11 cellular contexts compared by ENCODE assay signal in the genomic region with DNA sequence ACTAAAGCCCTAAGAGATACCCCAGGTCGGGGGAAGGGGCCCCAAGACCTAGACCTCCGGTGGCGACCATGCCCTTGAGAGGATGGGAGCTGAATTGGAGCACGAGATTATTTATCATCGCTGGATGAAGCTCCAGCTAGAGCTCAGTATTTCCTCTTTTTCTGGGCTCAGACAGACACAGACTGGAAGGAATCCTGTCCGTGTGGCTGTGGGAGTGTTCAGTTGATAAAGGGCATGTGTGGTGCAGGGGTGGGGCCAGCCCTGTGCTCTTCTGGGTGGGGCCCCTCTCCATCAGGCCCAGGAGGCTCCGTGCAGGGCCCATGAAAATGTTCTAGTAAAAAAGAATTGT. TPM values are rescaled to one million over a fixed set of nuclear protein-coding genes. Genes with fewer than 3 reads are reported as not detected.
DNase-seq lines count a peak whose midpoint lies in the region; ATAC-seq, FAIRE-seq and TF ChIP-seq lines count a peak whose summit lies in the region.
"Had no signal": no experiment of that assay in that cellular context is flagged by ENCODE, and none has a peak within 500 bp of the region (broad histone marks: within the 10 kb centered on the region; RNA-seq: fewer than 3 reads in every experiment).

No MANE protein-coding gene starts in this region.

- intact Hi-C loops in left ventricle myocardium inferior (cut with micrococcal nuclease) = no loop called here

- peaks cover 6% of the 10 kb centered on the region for H3K4me1 ChIP-seq in GM23248 (ENCODE audit: insufficient read depth)
- H3K4me1 ChIP-seq in left ventricle myocardium inferior = peaks cover 51% of the 10 kb centered on the region
- H3K4me1 ChIP-seq in small intestine (ENCODE audit: control insufficient read depth in 2 of 2, insufficient read depth in 1 of 2, low read depth in 1 of 2, low read length in 1 of 2) = peaks cover 0 to 4% of the 10 kb centered on the region in 2 donors

- no peak overlapping the region for H3K4me3 Mint-ChIP-seq in activated naive CD8-positive, alpha-beta T cell treated with anti-CD3 and anti-CD28 coated beads for 36 hours
- H3K4me3 Mint-ChIP-seq: activated CD8-positive, alpha-beta T cell treated with anti-CD3 and anti-CD28 coated beads for 36 hours had no signal

- H3K36me3 ChIP-seq in GM23248 (ENCODE audit: low read depth) (no peaks in the 10 kb centered on the region), left ventricle myocardium inferior (no peaks in the 10 kb centered on the region), small intestine (ENCODE audit: control insufficient read depth in 2 of 2, insufficient read depth in 2 of 2, low read length in 2 of 2) (no peaks in the 10 kb centered on the region)
- H3K36me3 ChIP-seq: thyroid gland had no signal

- H3K27me3 Mint-ChIP-seq in activated naive CD8-positive, alpha-beta T cell treated with anti-CD3 and anti-CD28 coated beads for 36 hours = peaks cover 59% of the 10 kb centered on the region

- H2AFZ ChIP-seq in GM23248 = peak overlapping the region; percentile 67

- H3K9me3 ChIP-seq in GM23248 (ENCODE audit: low read depth) = no peaks in the 10 kb centered on the region
- no peaks in the 10 kb centered on the region for H3K9me3 ChIP-seq in left ventricle myocardium inferior (replicated peaks)
- no peaks in the 10 kb centered on the region for H3K9me3 ChIP-seq in small intestine (ENCODE audit: control insufficient read depth, low read depth)
- H3K9me3 ChIP-seq: thyroid gland had no signal

- no peaks in the 10 kb centered on the region for H3K9me2 ChIP-seq in GM23248 (ENCODE audit: insufficient read depth)

- in situ Hi-C loops in GM23248 (cut with MboI) = loop anchor here (10.0 kb wide), 1 partner anchor 149 kb away; no protein-coding TSS in a partner anchor

- H3K4me3 ChIP-seq in GM23248 (no peak overlapping the region), left ventricle myocardium inferior (peak overlapping the region; percentile 82), small intestine (ENCODE audit: low read depth in 1 of 2, low read length in 2 of 2) (no peak overlapping the region)

- H3K27ac ChIP-seq in GM23248 (peak overlapping the region; percentile 28; the same call in 1 of the 2 replicates), left ventricle myocardium inferior (replicated peaks) (peak overlapping the region; percentile 80), small intestine (ENCODE audit: low read depth in 1 of 2, low read length in 1 of 2) (peak overlapping the region; percentile 60 to 74)

- peak overlapping the region; percentile 18; the same call in 1 of the 2 replicates for H3K9ac ChIP-seq in GM23248

- peaks cover 27% of the 10 kb centered on the region for H3K27me3 ChIP-seq in GM23248 (replicated peaks; ENCODE audit: insufficient read depth)
- H3K27me3 ChIP-seq in left ventricle myocardium inferior (ENCODE audit: low read depth) = peaks cover 48% of the 10 kb centered on the region
- H3K27me3 ChIP-seq in small intestine (ENCODE audit: control insufficient read depth in 2 of 2, insufficient read depth in 2 of 2, low read length in 2 of 2) = peaks cover 0 to 14% of the 10 kb centered on the region in 2 donors

- no peak for ATAC-seq in HG03108 (IDR thresholded peaks at IDR 0.05; ENCODE audit: unreplicated experiment)
- ATAC-seq: activated CD8-positive, alpha-beta T cell treated with anti-CD3 and anti-CD28 coated beads for 36 hours had no signal

- H3K4me2 ChIP-seq in GM23248 (ENCODE audit: unreplicated experiment) = peak overlapping the region; percentile 27

- no peaks in the 10 kb centered on the region for H3K36me3 Mint-ChIP-seq in activated naive CD8-positive, alpha-beta T cell treated with anti-CD3 and anti-CD28 coated beads for 36 hours
- H3K36me3 Mint-ChIP-seq: immature natural killer cell had no signal

- H3K79me2 ChIP-seq in GM23248 (ENCODE audit: insufficient read depth) = no peaks in the 10 kb centered on the region

- H3F3A ChIP-seq in GM23248 (ENCODE audit: insufficient read depth) = peaks cover 7% of the 10 kb centered on the region

- WGBS in GM23248 (ENCODE audit: low coverage in 1 of 2, low lambda C conversion rate in 2 of 2, missing lambda C conversion rate in 2 of 2), 2 experiments = 15 to 18% methylated on average over 7 of the region's 7 CpGs
- 6 to 19% (median 13%) methylated on average over 7 of the region's 7 CpGs for WGBS in small intestine, 3 donors

- peaks cover 11% of the 10 kb centered on the region for H3K4me1 Mint-ChIP-seq in activated naive CD8-positive, alpha-beta T cell treated with anti-CD3 and anti-CD28 coated beads for 36 hours

- TF ChIP-seq CTCF in left ventricle myocardium inferior (IDR thresholded peaks at IDR 0.05; ENCODE audit: borderline replicate concordance) = no peak

- no peak overlapping the region for H3K27ac Mint-ChIP-seq in activated naive CD8-positive, alpha-beta T cell treated with anti-CD3 and anti-CD28 coated beads for 36 hours
- H3K27ac Mint-ChIP-seq: activated CD8-positive, alpha-beta T cell treated with anti-CD3 and anti-CD28 coated beads for 36 hours; immature natural killer cell had no signal

- FAIRE-seq in small intestine (lab: Jason Lieb, UNC) = no peak

- H3K9me3 Mint-ChIP-seq in activated naive CD8-positive, alpha-beta T cell treated with anti-CD3 and anti-CD28 coated beads for 36 hours = no peaks in the 10 kb centered on the region
- H3K9me3 Mint-ChIP-seq: activated CD8-positive, alpha-beta T cell treated with anti-CD3 and anti-CD28 coated beads for 36 hours; immature natural killer cell had no signal

- H4K20me1 ChIP-seq in GM23248 (ENCODE audit: insufficient read depth) = no peaks in the 10 kb centered on the region

- DNase-seq in GM23248 = peak; percentile 53
- peak; percentile 74 for DNase-seq in SW480 (ENCODE audit: low spot score)
- DNase-seq in left ventricle myocardium inferior = no peak
- DNase-seq in small intestine = peak; percentile 74
- no peak for DNase-seq in H4 (ENCODE audit: low spot score)
- DNase-seq in activated naive CD8-positive, alpha-beta T cell treated with anti-CD3 and anti-CD28 coated beads for 36 hours = no peak
- no peak for DNase-seq in activated T-cell treated with anti-CD3 and anti-CD28 coated beads for 4 hours
- DNase-seq: activated CD8-positive, alpha-beta T cell treated with anti-CD3 and anti-CD28 coated beads for 36 hours; immature natural killer cell; thyroid gland had no signal

RNA-seq across cellular contexts. Expression of gene CBX4, which starts 6.3 kb away (rescaled TPM):
- 11.4 and 18.9 TPM in 2 replicates for total RNA-seq in GM23248 (2014; rRNA removed; shearing (Covaris generic))
- polyA plus RNA-seq in GM23248 (2016; fragmentation: Nextera tagmentation; extraction: Ambion mirVana) = 1.2 and 1.4 TPM in 2 replicates
- total RNA-seq in left ventricle myocardium inferior = 28.7 TPM
- 10 to 100 TPM in 1 of 3 donors, 1 to 10 TPM in 2; 5.4 to 15.2 (median 6.3) TPM for polyA plus RNA-seq in small intestine
- 16.0 and 18.7 TPM in 2 replicates for total RNA-seq in H4 (2014; rRNA removed; shearing (Covaris generic))
- 10 to 100 TPM; 18.2 to 18.6 TPM for total RNA-seq in activated naive CD8-positive, alpha-beta T cell treated with anti-CD3 and anti-CD28 coated beads for 36 hours

RNA-seq across cellular contexts. Expression of gene CBX8, which starts 48.7 kb away (rescaled TPM):
- total RNA-seq in GM23248 (2014; rRNA removed; shearing (Covaris generic)) = 2.7 and 3.9 TPM in 2 replicates
- polyA plus RNA-seq in GM23248 (2016; fragmentation: Nextera tagmentation; extraction: Ambion mirVana) = 5.9 and 6.4 TPM in 2 replicates
- total RNA-seq in left ventricle myocardium inferior = 7.5 TPM
- 1 to 10 TPM; 2.7 to 6.1 (median 4.5) TPM for polyA plus RNA-seq in small intestine
- total RNA-seq in H4 (2014; rRNA removed; shearing (Covaris generic)) = 7.0 and 14.6 TPM in 2 replicates
- 1 to 10 TPM; 3.5 to 4.1 TPM for total RNA-seq in activated naive CD8-positive, alpha-beta T cell treated with anti-CD3 and anti-CD28 coated beads for 36 hours

Comparison
In these comparisons a context has a peak if more than half of its experiments do, and no peak if none do; other contexts are left out.
1. DNase-seq: peak in GM23248 (single experiment), SW480 (single experiment) and small intestine (single experiment); none in left ventricle myocardium inferior (single experiment), H4 (single experiment), activated naive CD8-positive, alpha-beta T cell treated with anti-CD3 and anti-CD28 coated beads for 36 hours (single experiment) and activated T-cell treated with anti-CD3 and anti-CD28 coated beads for 4 hours (single experiment).
2. H3K27ac ChIP-seq: peak in every context shown above with its lines; median percentile 80 in left ventricle myocardium inferior; 67 in small intestine; 28 in GM23248.